ENCODE assay signal across 8 cellular contexts in genomic region chr1:159132271-159132881, GRCh38. TPM values are rescaled to one million over a fixed set of nuclear protein-coding genes. Genes with fewer than 3 reads are reported as not detected.
A peak's percentile ranks its signal among the peaks of the same experiment; 100 is the strongest.
DNase-seq lines count a peak whose midpoint lies in the region; ATAC-seq, FAIRE-seq and TF ChIP-seq lines count a peak whose summit lies in the region.

No MANE protein-coding gene starts in this region.

- H3K4me2 ChIP-seq in osteoblast (ENCODE audit: insufficient read depth, low read length): no peak overlapping the region

- H3K27me3 ChIP-seq in osteoblast (ENCODE audit: insufficient read depth, low read length): peaks cover 22% of the 10 kb centered on the region
- no peaks in the 10 kb centered on the region for H3K27me3 ChIP-seq in tibial nerve

- H3K9me3 ChIP-seq in osteoblast (ENCODE audit: low read depth, low read length) (no peaks in the 10 kb centered on the region), tibial nerve (no peaks in the 10 kb centered on the region)

- no peak for ATAC-seq in HG03175 (IDR thresholded peaks at IDR 0.05; ENCODE audit: unreplicated experiment)

- H3K4me3 ChIP-seq in osteoblast (ENCODE audit: insufficient read depth, low read length) (no peak overlapping the region), tibial nerve (no peak overlapping the region)

- peak; percentile 96 for TF ChIP-seq CTCF in osteoblast (IDR thresholded peaks at IDR 0.05; ENCODE audit: extremely low read depth, low read depth, low read length)
- peak; percentile 61 to 78 (median 63) for TF ChIP-seq CTCF in tibial nerve (IDR thresholded peaks at IDR 0.05)

- H3K27ac ChIP-seq in osteoblast (ENCODE audit: low read depth, low read length) (no peak overlapping the region), tibial nerve (no peak overlapping the region)

- no peaks in the 10 kb centered on the region for H3K79me2 ChIP-seq in osteoblast (ENCODE audit: insufficient read depth, low read length)

- no peaks in the 10 kb centered on the region for H3K4me1 ChIP-seq in osteoblast (ENCODE audit: insufficient read depth, low read length)
- no peaks in the 10 kb centered on the region for H3K4me1 ChIP-seq in tibial nerve

- H4K20me1 ChIP-seq in osteoblast (ENCODE audit: insufficient read depth, low read length): no peaks in the 10 kb centered on the region

- H3K36me3 ChIP-seq in osteoblast (ENCODE audit: insufficient read depth, low read length) (no peaks in the 10 kb centered on the region), tibial nerve (no peaks in the 10 kb centered on the region)

- no peak for TF ChIP-seq EP300 in tibial nerve (IDR thresholded peaks at IDR 0.05)

- DNase-seq in DMS79 (lab: John Stamatoyannopoulos, UW) (peak; percentile 8), HS-27A (ENCODE audit: low read depth) (peak; percentile 22), SIG-M5 (lab: John Stamatoyannopoulos, UW) (peak; percentile 42), frontal cortex (ENCODE audit: low spot score in 2 of 2) (peak in 1 of 2 donors; percentile 38), osteoblast (ENCODE audit: insufficient read length, low spot score, missing footprints) (peak; percentile 70), tibial nerve (ENCODE audit: low spot score in 2 of 2) (peak in 1 of 2 donors; percentile 58)
- DNase-seq in activated effector memory CD4-positive, alpha-beta T cell treated with Interleukin-2 at 50 U/mL for 16 hours: peak; percentile 43

- no peak overlapping the region for H2AFZ ChIP-seq in osteoblast (ENCODE audit: low read length)

- peak; percentile 57 for FAIRE-seq in frontal cortex (lab: Jason Lieb, UNC)

- 54 to 59% methylated on average over 12 of the region's 12 CpGs for WGBS in tibial nerve, 2 donors

- TF ChIP-seq POLR2A in tibial nerve (IDR thresholded peaks at IDR 0.05): no peak

RNA-seq across cellular contexts. Expression of gene CADM3, which starts 39.0 kb away (rescaled TPM):
- total RNA-seq in frontal cortex (115 TPM), osteoblast (under 0.01 TPM in 1 of 2 replicates, not detected in the other), tibial nerve (10 to 100 TPM; 56.1 to 99.2 (median 85.9) TPM)

RNA-seq across cellular contexts. Expression of gene AIM2, which starts 55.8 kb away (rescaled TPM):
- total RNA-seq in frontal cortex (22.8 TPM), osteoblast (0.59 and 0.72 TPM in 2 replicates), tibial nerve (1 to 10 TPM in 2 of 4 donors, under 1 TPM in 1, not detected in 1; 0.59 to 4.0 (median 1.5) TPM)

Comparison
In these comparisons a context has a peak if more than half of its experiments do, and no peak if none do; other contexts are left out.
1. RNA of gene CADM3, which starts 39.0 kb away (total RNA-seq): 115 TPM in frontal cortex (single experiment) and 56.1 to 99.2 TPM in tibial nerve; under 0.01 TPM in osteoblast; every median in the first group is over 10 times any median in the second.